ENCODE assay signal across 9 cellular contexts in the genomic region with DNA sequence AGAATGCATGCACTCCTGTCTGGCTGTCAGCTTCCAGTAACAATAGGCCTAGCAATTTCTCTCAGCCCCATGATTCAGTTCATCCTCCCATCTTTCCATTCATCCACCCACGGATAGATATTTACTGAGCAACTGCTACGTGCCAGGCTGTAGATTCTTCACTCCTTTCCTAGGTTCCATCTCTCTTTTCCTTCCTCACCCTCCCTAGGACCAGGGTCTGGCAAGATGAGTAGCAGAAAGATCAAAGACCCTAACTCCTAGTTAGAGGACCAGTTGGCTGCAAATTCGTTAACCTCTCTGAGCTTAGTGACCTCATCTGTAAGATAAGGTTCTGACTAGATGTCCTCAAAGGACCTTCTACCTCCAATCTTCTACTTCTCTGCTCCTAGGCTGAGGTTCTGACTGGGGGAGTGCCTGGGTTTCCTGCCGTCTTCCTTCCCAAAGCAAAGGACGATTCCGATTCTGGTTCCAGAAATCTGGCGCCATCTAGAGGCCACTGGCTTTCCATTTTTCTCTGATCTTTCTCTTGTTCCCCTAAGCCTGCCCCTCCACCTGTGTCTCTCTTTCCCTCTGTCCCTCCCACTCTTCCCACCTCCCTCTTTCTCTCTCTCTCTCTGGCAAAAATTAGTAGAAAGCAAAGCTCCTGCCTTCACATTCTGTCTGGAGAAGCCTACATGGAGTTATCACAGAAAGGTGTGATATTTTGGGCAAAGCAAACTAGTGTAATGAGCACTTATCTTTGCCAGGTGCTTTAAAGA. TPM values are rescaled to one million over a fixed set of nuclear protein-coding genes. Genes with fewer than 3 reads are reported as not detected.
DNase-seq lines count a peak whose midpoint lies in the region; ATAC-seq lines count a peak whose summit lies in the region.
"Had no signal": no experiment of that assay in that cellular context is flagged by ENCODE, and none has a peak within 500 bp of the region (broad histone marks: within the 10 kb centered on the region; RNA-seq: fewer than 3 reads in every experiment).

No MANE protein-coding gene starts in this region.

- DNase-seq in CD1c-positive myeloid dendritic cell (ENCODE audit: extremely low spot score) (peak; percentile 78), HK-2 (ENCODE audit: unreplicated experiment) (peak; percentile 66), NOMO-1 treated with DMSO at 0.1 percent for 48 hours (lab: John Stamatoyannopoulos, UW; ENCODE audit: unreplicated experiment) (peak; percentile 47), epidermal melanocyte (ENCODE audit: insufficient read length, low spot score) (peak; percentile 69), myocyte (ENCODE audit: low read depth) (peak; percentile 84)
- DNase-seq in activated CD8-positive, alpha-beta memory T cell treated with anti-CD3 and anti-CD28 coated beads, Interleukin-2, amount 50 U/mL, for 1 hour (ENCODE audit: extremely low read depth) = peak; percentile 30
- peak; percentile 33 to 42 for DNase-seq in stimulated activated CD8-positive, alpha-beta memory T cell treated with anti-CD3 and anti-CD28 coated beads, Interleukin-7, amount 100 ng/mL, for 4 hours (ENCODE audit: low read depth in 2 of 2)

- no peak for ATAC-seq in HG03520 (IDR thresholded peaks at IDR 0.05; ENCODE audit: unreplicated experiment)

RNA-seq across cellular contexts. Expression of gene TBATA, which starts 26.2 kb away (rescaled TPM):
- not detected in 2 replicates for total RNA-seq in myocyte
- polyA plus RNA-seq in myocyte (2012) = not detected
- polyA plus RNA-seq: IgD-negative memory B cell had no signal

RNA-seq across cellular contexts. Expression of gene SGPL1, which starts 56.8 kb away (rescaled TPM):
- total RNA-seq in myocyte = 19.8 and 27.7 TPM in 2 replicates
- 39.4 TPM for polyA plus RNA-seq in myocyte (2012)

Comparison
In these comparisons a context has a peak if more than half of its experiments do, and no peak if none do; other contexts are left out.
1. DNase-seq: peak in every context shown above with its lines; median percentile 84 in myocyte; 78 in CD1c-positive myeloid dendritic cell; 69 in epidermal melanocyte; 66 in HK-2; 47 in NOMO-1 treated with DMSO at 0.1 percent for 48 hours; 38 in stimulated activated CD8-positive, alpha-beta memory T cell treated with anti-CD3 and anti-CD28 coated beads, Interleukin-7, amount 100 ng/mL, for 4 hours; 30 in activated CD8-positive, alpha-beta memory T cell treated with anti-CD3 and anti-CD28 coated beads, Interleukin-2, amount 50 U/mL, for 1 hour.